ENCODE assay signal across 2 cellular contexts in the genomic region with DNA sequence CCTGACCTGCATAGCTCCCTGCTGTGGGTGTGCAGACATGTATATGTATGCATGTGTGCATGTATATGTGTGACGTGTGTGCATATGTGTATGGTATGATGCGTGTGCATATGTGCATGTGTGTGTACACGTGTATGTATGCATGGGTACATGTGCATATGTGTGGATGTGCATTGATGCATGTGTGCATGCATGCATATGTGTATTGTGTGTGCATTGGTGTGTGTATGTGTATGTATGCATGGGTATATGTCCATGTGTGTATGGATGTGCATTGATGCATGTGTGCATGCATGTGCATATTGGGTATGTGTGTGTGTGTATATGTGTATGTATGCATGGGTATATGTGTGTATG.
TF ChIP-seq lines count a peak whose summit lies in the region.

No MANE protein-coding gene starts in this region.

TF ChIP-seq in IMR-90, 13 proteins besides CTCF, POLR2A, EP300 and RAD21:
- TF ChIP-seq MAFK (IDR thresholded peaks at IDR 0.05; ENCODE audit: low read depth, low read length) (no peak), RCOR1 (IDR thresholded peaks at IDR 0.05; ENCODE audit: insufficient replicate concordance, low read length) (no peak), SMC3 (IDR thresholded peaks at IDR 0.05; ENCODE audit: low read depth, low read length) (no peak), NFE2L2 (IDR thresholded peaks at IDR 0.05; ENCODE audit: low read depth, low read length) (no peak), CEBPB (IDR thresholded peaks at IDR 0.05; ENCODE audit: low read depth, low read length) (no peak), RFX5 (IDR thresholded peaks at IDR 0.05; ENCODE audit: low read depth, low read length) (no peak), FOS (IDR thresholded peaks at IDR 0.05; ENCODE audit: low read depth, low read length) (no peak), MAZ (IDR thresholded peaks at IDR 0.05; ENCODE audit: borderline replicate concordance, low read depth, low read length) (no peak), CHD1 (IDR thresholded peaks at IDR 0.05; ENCODE audit: low read depth, low read length) (no peak), MXI1 (IDR thresholded peaks at IDR 0.05; ENCODE audit: borderline replicate concordance, low read depth, low read length) (no peak), BHLHE40 (IDR thresholded peaks at IDR 0.05; ENCODE audit: low read depth, low read length) (no peak)
- TF ChIP-seq, protein P1, sequence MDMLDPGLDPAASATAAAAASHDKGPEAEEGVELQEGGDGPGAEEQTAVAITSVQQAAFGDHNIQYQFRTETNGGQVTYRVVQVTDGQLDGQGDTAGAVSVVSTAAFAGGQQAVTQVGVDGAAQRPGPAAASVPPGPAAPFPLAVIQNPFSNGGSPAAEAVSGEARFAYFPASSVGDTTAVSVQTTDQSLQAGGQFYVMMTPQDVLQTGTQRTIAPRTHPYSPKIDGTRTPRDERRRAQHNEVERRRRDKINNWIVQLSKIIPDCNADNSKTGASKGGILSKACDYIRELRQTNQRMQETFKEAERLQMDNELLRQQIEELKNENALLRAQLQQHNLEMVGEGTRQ (IDR thresholded peaks at IDR 0.05; ENCODE audit: low read depth, low read length), result no peak
- TF ChIP-seq, protein P2, sequence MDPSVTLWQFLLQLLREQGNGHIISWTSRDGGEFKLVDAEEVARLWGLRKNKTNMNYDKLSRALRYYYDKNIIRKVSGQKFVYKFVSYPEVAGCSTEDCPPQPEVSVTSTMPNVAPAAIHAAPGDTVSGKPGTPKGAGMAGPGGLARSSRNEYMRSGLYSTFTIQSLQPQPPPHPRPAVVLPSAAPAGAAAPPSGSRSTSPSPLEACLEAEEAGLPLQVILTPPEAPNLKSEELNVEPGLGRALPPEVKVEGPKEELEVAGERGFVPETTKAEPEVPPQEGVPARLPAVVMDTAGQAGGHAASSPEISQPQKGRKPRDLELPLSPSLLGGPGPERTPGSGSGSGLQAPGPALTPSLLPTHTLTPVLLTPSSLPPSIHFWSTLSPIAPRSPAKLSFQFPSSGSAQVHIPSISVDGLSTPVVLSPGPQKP (IDR thresholded peaks at IDR 0.05; ENCODE audit: borderline replicate concordance, low read depth, low read length), result no peak

TF ChIP-seq in HepG2, 621 proteins besides CTCF, POLR2A, EP300 and RAD21:
- TF ChIP-seq, protein P3, sequence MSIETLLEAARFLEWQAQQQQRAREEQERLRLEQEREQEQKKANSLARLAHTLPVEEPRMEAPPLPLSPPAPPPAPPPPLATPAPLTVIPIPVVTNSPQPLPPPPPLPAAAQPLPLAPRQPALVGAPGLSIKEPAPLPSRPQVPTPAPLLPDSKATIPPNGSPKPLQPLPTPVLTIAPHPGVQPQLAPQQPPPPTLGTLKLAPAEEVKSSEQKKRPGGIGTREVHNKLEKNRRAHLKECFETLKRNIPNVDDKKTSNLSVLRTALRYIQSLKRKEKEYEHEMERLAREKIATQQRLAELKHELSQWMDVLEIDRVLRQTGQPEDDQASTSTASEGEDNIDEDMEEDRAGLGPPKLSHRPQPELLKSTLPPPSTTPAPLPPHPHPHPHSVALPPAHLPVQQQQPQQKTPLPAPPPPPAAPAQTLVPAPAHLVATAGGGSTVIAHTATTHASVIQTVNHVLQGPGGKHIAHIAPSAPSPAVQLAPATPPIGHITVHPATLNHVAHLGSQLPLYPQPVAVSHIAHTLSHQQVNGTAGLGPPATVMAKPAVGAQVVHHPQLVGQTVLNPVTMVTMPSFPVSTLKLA (IDR thresholded peaks at IDR 0.05), result peak; percentile 100
- TF ChIP-seq, protein P4, sequence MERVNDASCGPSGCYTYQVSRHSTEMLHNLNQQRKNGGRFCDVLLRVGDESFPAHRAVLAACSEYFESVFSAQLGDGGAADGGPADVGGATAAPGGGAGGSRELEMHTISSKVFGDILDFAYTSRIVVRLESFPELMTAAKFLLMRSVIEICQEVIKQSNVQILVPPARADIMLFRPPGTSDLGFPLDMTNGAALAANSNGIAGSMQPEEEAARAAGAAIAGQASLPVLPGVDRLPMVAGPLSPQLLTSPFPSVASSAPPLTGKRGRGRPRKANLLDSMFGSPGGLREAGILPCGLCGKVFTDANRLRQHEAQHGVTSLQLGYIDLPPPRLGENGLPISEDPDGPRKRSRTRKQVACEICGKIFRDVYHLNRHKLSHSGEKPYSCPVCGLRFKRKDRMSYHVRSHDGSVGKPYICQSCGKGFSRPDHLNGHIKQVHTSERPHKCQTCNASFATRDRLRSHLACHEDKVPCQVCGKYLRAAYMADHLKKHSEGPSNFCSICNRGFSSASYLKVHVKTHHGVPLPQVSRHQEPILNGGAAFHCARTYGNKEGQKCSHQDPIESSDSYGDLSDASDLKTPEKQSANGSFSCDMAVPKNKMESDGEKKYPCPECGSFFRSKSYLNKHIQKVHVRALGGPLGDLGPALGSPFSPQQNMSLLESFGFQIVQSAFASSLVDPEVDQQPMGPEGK (CRISPR knock-in tag; IDR thresholded peaks at IDR 0.05), result no peak
- TF ChIP-seq ZNF207 (IDR thresholded peaks at IDR 0.05; ENCODE audit: borderline replicate concordance), result 0 out of 2 replicates have a peak, but pooled peaks have one; percentile 37
- TF ChIP-seq KDM3A (CRISPR knock-in tag; IDR thresholded peaks at IDR 0.05; ENCODE audit: low read depth), result no peak
- peak; percentile 49; the same call in 1 of the 2 replicates for TF ChIP-seq CREB1 (IDR thresholded peaks at IDR 0.05)
- no peak for TF ChIP-seq CREB1 (CRISPR knock-in tag; IDR thresholded peaks at IDR 0.05)
